In genomic region chr5:135735831-135736230, GRCh38 we compare ENCODE assay signal across 24 cellular contexts.
"Had no signal": no experiment of that assay in that cellular context is flagged by ENCODE, and none has a peak within 500 bp of the region (broad histone marks: within the 10 kb centered on the region; RNA-seq: fewer than 3 reads in every experiment).

No MANE protein-coding gene starts in this region.

- H3K4me3 ChIP-seq: dorsolateral prefrontal cortex, stomach, tibial artery had no signal

- H3K9me3 ChIP-seq: stomach, tibial artery had no signal

- H3K4me1 Mint-ChIP-seq: activated CD4-positive, alpha-beta T cell treated with anti-CD3 and anti-CD28 coated beads, Interleukin-2, amount 10 ng/mL, durations not matched to agents 24 days and 14 days; activated naive CD4-positive, alpha-beta T cell treated with anti-CD3 and anti-CD28 coated beads, Interleukin-2, amount 50 U/mL, for 24 hours; naive thymus-derived CD4-positive, alpha-beta T cell; neural crest cell; stimulated activated naive B cell treated with anti-CD40 and anti-IgM and Interleukin-4, amounts not matched to agents 10 μg/mL and 1 μg/mL and 100 μg/mL, for 72 hours; T-helper 17 cell had no signal

- H3K36me3 Mint-ChIP-seq: activated CD4-positive, alpha-beta memory T cell treated with anti-CD3 and anti-CD28 coated beads for 36 hours; activated naive CD4-positive, alpha-beta T cell treated with anti-CD3 and anti-CD28 coated beads, Interleukin-2, amount 50 U/mL, for 24 hours; naive thymus-derived CD4-positive, alpha-beta T cell; stimulated activated naive B cell treated with anti-CD40 and anti-IgM and Interleukin-4, amounts not matched to agents 10 μg/mL and 1 μg/mL and 100 μg/mL, for 72 hours had no signal

- H3K27ac ChIP-seq: dorsolateral prefrontal cortex, stomach, tibial artery had no signal

- H3K27ac Mint-ChIP-seq: activated CD4-positive, alpha-beta memory T cell treated with anti-CD3 and anti-CD28 coated beads for 36 hours; activated CD4-positive, alpha-beta T cell treated with anti-CD3 and anti-CD28 coated beads, Interleukin-2, amount 10 ng/mL, durations not matched to agents 24 days and 14 days; activated naive CD4-positive, alpha-beta T cell treated with anti-CD3 and anti-CD28 coated beads, Interleukin-2, amount 50 U/mL, for 24 hours; activated T-helper 2 cell treated with anti-CD3 and anti-CD28 coated beads, Interferon-gamma antibody, Interleukin-2, Interleukin-4, amounts not matched to agents 10 μg/mL and 5 μg/mL and 100 μg/mL, durations not matched to agents 14 hours and 24 hours and 36 hours; naive thymus-derived CD4-positive, alpha-beta T cell; stimulated activated naive B cell treated with anti-CD40 and anti-IgM and Interleukin-4, amounts not matched to agents 10 μg/mL and 1 μg/mL and 100 μg/mL, for 72 hours; T-helper 17 cell had no signal

- H3K27me3 ChIP-seq: dorsolateral prefrontal cortex, stomach, tibial artery had no signal

- H3K27me3 Mint-ChIP-seq: activated naive CD4-positive, alpha-beta T cell treated with anti-CD3 and anti-CD28 coated beads, Interleukin-2, amount 50 U/mL, for 24 hours had no signal

- DNase-seq: activated CD4-positive, alpha-beta memory T cell treated with anti-CD3 and anti-CD28 coated beads for 36 hours; activated CD4-positive, alpha-beta T cell treated with anti-CD3 and anti-CD28 coated beads, Interleukin-2, amount 10 ng/mL, durations not matched to agents 24 days and 14 days; activated CD4-positive, CD25-positive, alpha-beta regulatory T cell treated with anti-CD3 and anti-CD28 coated beads, Interleukin-2, amount 50 U/mL, for 72 hours; activated T-cell treated with anti-CD3 and anti-CD28 coated beads, Interleukin-2, amount 50 U/mL, for 48 hours; anterior cingulate cortex; dorsolateral prefrontal cortex; effector memory CD4-positive, alpha-beta T cell; erythroblast; hippocampal formation; kidney; left colon; midbrain; naive thymus-derived CD4-positive, alpha-beta T cell; right cardiac atrium; stimulated activated CD4-positive, alpha-beta T cell treated with anti-CD3 and anti-CD28 coated beads, Interleukin-15, amount 100 ng/mL, for 24 hours; stimulated activated CD4-positive, alpha-beta T cell treated with anti-CD3 and anti-CD28 coated beads, Interleukin-2, amount 100 ng/mL, for 24 hours; stimulated activated naive B cell treated with anti-CD40 and anti-IgM and Interleukin-4, amounts not matched to agents 10 μg/mL and 1 μg/mL and 100 μg/mL, for 72 hours; stomach; T-helper 17 cell; T1000; tibial artery had no signal

- H3K36me3 ChIP-seq: stomach, tibial artery had no signal

- H3K9me3 Mint-ChIP-seq: activated CD4-positive, alpha-beta memory T cell treated with anti-CD3 and anti-CD28 coated beads for 36 hours; activated CD4-positive, alpha-beta T cell treated with anti-CD3 and anti-CD28 coated beads, Interleukin-2, amount 10 ng/mL, durations not matched to agents 24 days and 14 days; activated naive CD4-positive, alpha-beta T cell treated with anti-CD3 and anti-CD28 coated beads, Interleukin-2, amount 50 U/mL, for 24 hours; activated T-helper 2 cell treated with anti-CD3 and anti-CD28 coated beads, Interferon-gamma antibody, Interleukin-2, Interleukin-4, amounts not matched to agents 10 μg/mL and 5 μg/mL and 100 μg/mL, durations not matched to agents 14 hours and 24 hours and 36 hours; neural crest cell; stimulated activated naive B cell treated with anti-CD40 and anti-IgM and Interleukin-4, amounts not matched to agents 10 μg/mL and 1 μg/mL and 100 μg/mL, for 72 hours had no signal

- H3K4me1 ChIP-seq: stomach, tibial artery had no signal

- H3K4me3 Mint-ChIP-seq: activated CD4-positive, alpha-beta memory T cell treated with anti-CD3 and anti-CD28 coated beads for 36 hours; activated CD4-positive, alpha-beta T cell treated with anti-CD3 and anti-CD28 coated beads, Interleukin-2, amount 10 ng/mL, durations not matched to agents 24 days and 14 days; activated naive CD4-positive, alpha-beta T cell treated with anti-CD3 and anti-CD28 coated beads, Interleukin-2, amount 50 U/mL, for 24 hours; naive thymus-derived CD4-positive, alpha-beta T cell; neural crest cell; stimulated activated naive B cell treated with anti-CD40 and anti-IgM and Interleukin-4, amounts not matched to agents 10 μg/mL and 1 μg/mL and 100 μg/mL, for 72 hours; T-helper 17 cell had no signal
